In genomic region chr18:11851156-11852047, GRCh38 we compare ENCODE assay signal across 1 cellular context.
TF ChIP-seq lines count a peak whose summit lies in the region.

A gene with protein sequence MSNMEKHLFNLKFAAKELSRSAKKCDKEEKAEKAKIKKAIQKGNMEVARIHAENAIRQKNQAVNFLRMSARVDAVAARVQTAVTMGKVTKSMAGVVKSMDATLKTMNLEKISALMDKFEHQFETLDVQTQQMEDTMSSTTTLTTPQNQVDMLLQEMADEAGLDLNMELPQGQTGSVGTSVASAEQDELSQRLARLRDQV (plus strand): TSS chr18:11851413. CDS start chr18:11851512, 99 bp downstream.

TF ChIP-seq in K562, 482 proteins besides CTCF, POLR2A, EP300 and RAD21 (continued from another document and continues in another):
- TF ChIP-seq, protein P1, sequence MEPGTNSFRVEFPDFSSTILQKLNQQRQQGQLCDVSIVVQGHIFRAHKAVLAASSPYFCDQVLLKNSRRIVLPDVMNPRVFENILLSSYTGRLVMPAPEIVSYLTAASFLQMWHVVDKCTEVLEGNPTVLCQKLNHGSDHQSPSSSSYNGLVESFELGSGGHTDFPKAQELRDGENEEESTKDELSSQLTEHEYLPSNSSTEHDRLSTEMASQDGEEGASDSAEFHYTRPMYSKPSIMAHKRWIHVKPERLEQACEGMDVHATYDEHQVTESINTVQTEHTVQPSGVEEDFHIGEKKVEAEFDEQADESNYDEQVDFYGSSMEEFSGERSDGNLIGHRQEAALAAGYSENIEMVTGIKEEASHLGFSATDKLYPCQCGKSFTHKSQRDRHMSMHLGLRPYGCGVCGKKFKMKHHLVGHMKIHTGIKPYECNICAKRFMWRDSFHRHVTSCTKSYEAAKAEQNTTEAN (CRISPR knock-in tag; IDR thresholded peaks at IDR 0.05) = no peak
- TF ChIP-seq SREBF2 (CRISPR knock-in tag; IDR thresholded peaks at IDR 0.05) = no peak
- peak; percentile 82 for TF ChIP-seq GABPA (tag; conservative IDR thresholded peaks at IDR 0.05; ENCODE audit: low read depth)
- TF ChIP-seq MBD1 (CRISPR knock-in tag; IDR thresholded peaks at IDR 0.05) = no peak
- no peak for TF ChIP-seq ZNF184 (CRISPR knock-in tag; IDR thresholded peaks at IDR 0.05)
- no peak for TF ChIP-seq THAP7 (CRISPR knock-in tag; IDR thresholded peaks at IDR 0.05)
- no peak for TF ChIP-seq MAFG (tag; conservative IDR thresholded peaks at IDR 0.05)
- no peak for TF ChIP-seq ZBTB33 (CRISPR knock-in tag; IDR thresholded peaks at IDR 0.05)
- TF ChIP-seq GTF2A2 (tag; IDR thresholded peaks at IDR 0.05) = no peak
- no peak; the same call in 1 of the 2 replicates for TF ChIP-seq ADNP (tag; IDR thresholded peaks at IDR 0.05)
- TF ChIP-seq, protein P2, sequence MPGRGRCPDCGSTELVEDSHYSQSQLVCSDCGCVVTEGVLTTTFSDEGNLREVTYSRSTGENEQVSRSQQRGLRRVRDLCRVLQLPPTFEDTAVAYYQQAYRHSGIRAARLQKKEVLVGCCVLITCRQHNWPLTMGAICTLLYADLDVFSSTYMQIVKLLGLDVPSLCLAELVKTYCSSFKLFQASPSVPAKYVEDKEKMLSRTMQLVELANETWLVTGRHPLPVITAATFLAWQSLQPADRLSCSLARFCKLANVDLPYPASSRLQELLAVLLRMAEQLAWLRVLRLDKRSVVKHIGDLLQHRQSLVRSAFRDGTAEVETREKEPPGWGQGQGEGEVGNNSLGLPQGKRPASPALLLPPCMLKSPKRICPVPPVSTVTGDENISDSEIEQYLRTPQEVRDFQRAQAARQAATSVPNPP (IDR thresholded peaks at IDR 0.05; ENCODE audit: borderline replicate concordance, insufficient read depth, insufficient read length) = no peak
- no peak for TF ChIP-seq MECOM (CRISPR knock-in tag; IDR thresholded peaks at IDR 0.05)
- TF ChIP-seq ZNF24 (IDR thresholded peaks at IDR 0.05) = peak; percentile 42; the same call in 1 of the 2 replicates
- peak; percentile 98 for TF ChIP-seq ZBTB12 (CRISPR knock-in tag; IDR thresholded peaks at IDR 0.05)
- no peak for TF ChIP-seq ZNF134 (CRISPR knock-in tag; conservative IDR thresholded peaks at IDR 0.05)
- no peak for TF ChIP-seq TSC22D4 (tag; IDR thresholded peaks at IDR 0.05)
- TF ChIP-seq NCOA2 (IDR thresholded peaks at IDR 0.05; ENCODE audit: partially characterized antibody in 2 of 2) = no peak
- TF ChIP-seq, protein P3, sequence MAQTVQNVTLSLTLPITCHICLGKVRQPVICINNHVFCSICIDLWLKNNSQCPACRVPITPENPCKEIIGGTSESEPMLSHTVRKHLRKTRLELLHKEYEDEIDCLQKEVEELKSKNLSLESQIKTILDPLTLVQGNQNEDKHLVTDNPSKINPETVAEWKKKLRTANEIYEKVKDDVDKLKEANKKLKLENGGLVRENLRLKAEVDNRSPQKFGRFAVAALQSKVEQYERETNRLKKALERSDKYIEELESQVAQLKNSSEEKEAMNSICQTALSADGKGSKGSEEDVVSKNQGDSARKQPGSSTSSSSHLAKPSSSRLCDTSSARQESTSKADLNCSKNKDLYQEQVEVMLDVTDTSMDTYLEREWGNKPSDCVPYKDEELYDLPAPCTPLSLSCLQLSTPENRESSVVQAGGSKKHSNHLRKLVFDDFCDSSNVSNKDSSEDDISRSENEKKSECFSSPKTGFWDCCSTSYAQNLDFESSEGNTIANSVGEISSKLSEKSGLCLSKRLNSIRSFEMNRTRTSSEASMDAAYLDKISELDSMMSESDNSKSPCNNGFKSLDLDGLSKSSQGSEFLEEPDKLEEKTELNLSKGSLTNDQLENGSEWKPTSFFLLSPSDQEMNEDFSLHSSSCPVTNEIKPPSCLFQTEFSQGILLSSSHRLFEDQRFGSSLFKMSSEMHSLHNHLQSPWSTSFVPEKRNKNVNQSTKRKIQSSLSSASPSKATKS (CRISPR knock-in tag; IDR thresholded peaks at IDR 0.05) = no peak
- TF ChIP-seq, protein P4, sequence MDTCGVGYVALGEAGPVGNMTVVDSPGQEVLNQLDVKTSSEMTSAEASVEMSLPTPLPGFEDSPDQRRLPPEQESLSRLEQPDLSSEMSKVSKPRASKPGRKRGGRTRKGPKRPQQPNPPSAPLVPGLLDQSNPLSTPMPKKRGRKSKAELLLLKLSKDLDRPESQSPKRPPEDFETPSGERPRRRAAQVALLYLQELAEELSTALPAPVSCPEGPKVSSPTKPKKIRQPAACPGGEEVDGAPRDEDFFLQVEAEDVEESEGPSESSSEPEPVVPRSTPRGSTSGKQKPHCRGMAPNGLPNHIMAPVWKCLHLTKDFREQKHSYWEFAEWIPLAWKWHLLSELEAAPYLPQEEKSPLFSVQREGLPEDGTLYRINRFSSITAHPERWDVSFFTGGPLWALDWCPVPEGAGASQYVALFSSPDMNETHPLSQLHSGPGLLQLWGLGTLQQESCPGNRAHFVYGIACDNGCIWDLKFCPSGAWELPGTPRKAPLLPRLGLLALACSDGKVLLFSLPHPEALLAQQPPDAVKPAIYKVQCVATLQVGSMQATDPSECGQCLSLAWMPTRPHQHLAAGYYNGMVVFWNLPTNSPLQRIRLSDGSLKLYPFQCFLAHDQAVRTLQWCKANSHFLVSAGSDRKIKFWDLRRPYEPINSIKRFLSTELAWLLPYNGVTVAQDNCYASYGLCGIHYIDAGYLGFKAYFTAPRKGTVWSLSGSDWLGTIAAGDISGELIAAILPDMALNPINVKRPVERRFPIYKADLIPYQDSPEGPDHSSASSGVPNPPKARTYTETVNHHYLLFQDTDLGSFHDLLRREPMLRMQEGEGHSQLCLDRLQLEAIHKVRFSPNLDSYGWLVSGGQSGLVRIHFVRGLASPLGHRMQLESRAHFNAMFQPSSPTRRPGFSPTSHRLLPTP (IDR thresholded peaks at IDR 0.05; ENCODE audit: borderline replicate concordance, extremely low read depth, insufficient read length) = no peak
- no peak for TF ChIP-seq TRIM25 (IDR thresholded peaks at IDR 0.05; ENCODE audit: borderline replicate concordance)
- TF ChIP-seq, protein P5, sequence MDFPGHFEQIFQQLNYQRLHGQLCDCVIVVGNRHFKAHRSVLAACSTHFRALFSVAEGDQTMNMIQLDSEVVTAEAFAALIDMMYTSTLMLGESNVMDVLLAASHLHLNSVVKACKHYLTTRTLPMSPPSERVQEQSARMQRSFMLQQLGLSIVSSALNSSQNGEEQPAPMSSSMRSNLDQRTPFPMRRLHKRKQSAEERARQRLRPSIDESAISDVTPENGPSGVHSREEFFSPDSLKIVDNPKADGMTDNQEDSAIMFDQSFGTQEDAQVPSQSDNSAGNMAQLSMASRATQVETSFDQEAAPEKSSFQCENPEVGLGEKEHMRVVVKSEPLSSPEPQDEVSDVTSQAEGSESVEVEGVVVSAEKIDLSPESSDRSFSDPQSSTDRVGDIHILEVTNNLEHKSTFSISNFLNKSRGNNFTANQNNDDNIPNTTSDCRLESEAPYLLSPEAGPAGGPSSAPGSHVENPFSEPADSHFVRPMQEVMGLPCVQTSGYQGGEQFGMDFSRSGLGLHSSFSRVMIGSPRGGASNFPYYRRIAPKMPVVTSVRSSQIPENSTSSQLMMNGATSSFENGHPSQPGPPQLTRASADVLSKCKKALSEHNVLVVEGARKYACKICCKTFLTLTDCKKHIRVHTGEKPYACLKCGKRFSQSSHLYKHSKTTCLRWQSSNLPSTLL (IDR thresholded peaks at IDR 0.05) = no peak
- no peak for TF ChIP-seq KLF1 (tag; IDR thresholded peaks at IDR 0.05)
- TF ChIP-seq PCBP1 (IDR thresholded peaks at IDR 0.05; ENCODE audit: low read depth, low read length, poor library complexity, severe bottlenecking) = peak; percentile 51
- no peak for TF ChIP-seq DEAF1 (CRISPR knock-in tag; IDR thresholded peaks at IDR 0.05)
- TF ChIP-seq HMG20A (CRISPR knock-in tag; conservative IDR thresholded peaks at IDR 0.05) = no peak
- peak; percentile 99 to 100 for TF ChIP-seq FOXK2 (conservative IDR thresholded peaks at IDR 0.05 in 1 of 2, IDR thresholded peaks at IDR 0.05 in 1 of 2; ENCODE audit: low read depth in 2 of 2)
- TF ChIP-seq TCF3 (CRISPR knock-in tag; IDR thresholded peaks at IDR 0.05) = no peak
- no peak for TF ChIP-seq USF2 (CRISPR knock-in tag; IDR thresholded peaks at IDR 0.05)
- TF ChIP-seq STAG1 (CRISPR knock-in tag; IDR thresholded peaks at IDR 0.05; ENCODE audit: borderline replicate concordance) = no peak
- TF ChIP-seq MEF2A (IDR thresholded peaks at IDR 0.05; ENCODE audit: control insufficient read depth, low read depth, low read length) = no peak
- TF ChIP-seq RBM25 (IDR thresholded peaks at IDR 0.05; ENCODE audit: low read depth, low read length, severe bottlenecking) = no peak
- TF ChIP-seq TEAD1 (CRISPR knock-in tag; IDR thresholded peaks at IDR 0.05) = 0 out of 4 replicates have a peak, but pooled peaks of 1 of the 2 experiments have one; percentile 8
- TF ChIP-seq CBFB (CRISPR knock-in tag; IDR thresholded peaks at IDR 0.05) = no peak
- TF ChIP-seq, protein P6, sequence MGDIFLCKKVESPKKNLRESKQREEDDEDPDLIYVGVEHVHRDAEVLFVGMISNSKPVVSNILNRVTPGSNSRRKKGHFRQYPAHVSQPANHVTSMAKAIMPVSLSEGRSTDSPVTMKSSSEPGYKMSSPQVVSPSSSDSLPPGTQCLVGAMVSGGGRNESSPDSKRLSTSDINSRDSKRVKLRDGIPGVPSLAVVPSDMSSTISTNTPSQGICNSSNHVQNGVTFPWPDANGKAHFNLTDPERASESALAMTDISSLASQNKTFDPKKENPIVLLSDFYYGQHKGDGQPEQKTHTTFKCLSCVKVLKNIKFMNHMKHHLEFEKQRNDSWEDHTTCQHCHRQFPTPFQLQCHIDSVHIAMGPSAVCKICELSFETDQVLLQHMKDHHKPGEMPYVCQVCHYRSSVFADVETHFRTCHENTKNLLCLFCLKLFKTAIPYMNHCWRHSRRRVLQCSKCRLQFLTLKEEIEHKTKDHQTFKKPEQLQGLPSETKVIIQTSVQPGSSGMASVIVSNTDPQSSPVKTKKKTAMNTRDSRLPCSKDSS (IDR thresholded peaks at IDR 0.05; ENCODE audit: low read depth, partially characterized antibody) = no peak
